In the genomic region with DNA sequence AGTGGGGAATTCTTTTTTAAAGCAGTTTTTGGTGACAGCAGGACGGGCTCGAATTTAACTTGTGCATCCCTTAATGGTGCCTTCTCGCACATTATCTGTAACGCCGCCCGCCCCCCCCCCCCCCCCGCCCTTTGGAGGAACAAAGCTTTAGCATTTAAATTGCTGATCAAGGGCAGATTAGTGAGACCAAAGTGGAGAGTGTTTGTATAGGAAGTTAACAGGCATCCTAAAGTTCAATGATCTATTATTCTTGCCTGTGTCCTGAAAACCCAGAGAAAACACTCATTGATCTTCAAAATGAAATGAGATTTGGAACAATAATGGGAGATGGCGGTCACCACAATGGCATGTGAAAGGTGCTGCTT, we compare ENCODE assay signal across 8 cellular contexts. TPM values are rescaled to one million over a fixed set of nuclear protein-coding genes. Genes with fewer than 3 reads are reported as not detected.
DNase-seq lines count a peak whose midpoint lies in the region; ATAC-seq, FAIRE-seq and TF ChIP-seq lines count a peak whose summit lies in the region.

No MANE protein-coding gene starts in this region.

- H3K4me1 ChIP-seq in ascending aorta, result peaks cover 6 to 14% of the 10 kb centered on the region in 2 donors
- peaks cover 3 to 43% (median 29%) of the 10 kb centered on the region in 4 donors for H3K4me1 ChIP-seq in liver (ENCODE audit: control insufficient read depth in 4 of 4, insufficient read depth in 4 of 4, low read length in 3 of 4)

- H3K9ac ChIP-seq in liver (ENCODE audit: low read depth in 1 of 2, low read length in 2 of 2), result peak overlapping the region; percentile 58 to 95

- peaks cover 7 to 16% of the 10 kb centered on the region in 2 donors for H3K36me3 Mint-ChIP-seq in activated T-cell treated with anti-CD3 and anti-CD28 coated beads, Interleukin-2, amount 50 U/mL, for 72 hours (ENCODE audit: insufficient read depth in 2 of 2)
- peaks cover 23% of the 10 kb centered on the region for H3K36me3 Mint-ChIP-seq in type B pancreatic cell

- peak overlapping the region; percentile 73 to 94 for H3K4me3 ChIP-seq in ascending aorta
- H3K4me3 ChIP-seq in liver (ENCODE audit: low read depth in 1 of 3, low read length in 3 of 3), result peak overlapping the region; percentile 72 to 87 (median 86)

- peak overlapping the region; percentile 80 to 95 for H3K4me3 Mint-ChIP-seq in activated T-cell treated with anti-CD3 and anti-CD28 coated beads, Interleukin-2, amount 50 U/mL, for 72 hours
- peak overlapping the region; percentile 96 for H3K4me3 Mint-ChIP-seq in type B pancreatic cell

- H3K27me3 ChIP-seq in ascending aorta, result no peaks in the 10 kb centered on the region
- no peaks in the 10 kb centered on the region for H3K27me3 ChIP-seq in liver (ENCODE audit: control insufficient read depth in 4 of 4, insufficient read depth in 4 of 4, low read length in 3 of 4)

- H3K27me3 Mint-ChIP-seq in activated T-cell treated with anti-CD3 and anti-CD28 coated beads, Interleukin-2, amount 50 U/mL, for 72 hours (ENCODE audit: low read depth), result peaks cover 33% of the 10 kb centered on the region
- no peaks in the 10 kb centered on the region for H3K27me3 Mint-ChIP-seq in type B pancreatic cell

- no peak for ATAC-seq in activated T-cell treated with anti-CD3 and anti-CD28 coated beads, Interleukin-2, amount 50 U/mL, for 72 hours (replicated peaks in 1 of 2)
- no peak for ATAC-seq in HG02610 (IDR thresholded peaks at IDR 0.05; ENCODE audit: unreplicated experiment)

- no peak for TF ChIP-seq CTCF in ascending aorta (IDR thresholded peaks at IDR 0.05)
- TF ChIP-seq CTCF in liver (IDR thresholded peaks at IDR 0.05; ENCODE audit: low read depth, low read length, missing input control), result no peak
- TF ChIP-seq CTCF in type B pancreatic cell (conservative IDR thresholded peaks at IDR 0.05), result no peak

- FAIRE-seq in HTR-8/SVneo (lab: Jason Lieb, UNC), result no peak

- H3K27ac Mint-ChIP-seq in activated T-cell treated with anti-CD3 and anti-CD28 coated beads, Interleukin-2, amount 50 U/mL, for 72 hours, result peak overlapping the region; percentile 96
- H3K27ac Mint-ChIP-seq in type B pancreatic cell, result peak overlapping the region; percentile 99

- H3K9me3 ChIP-seq in ascending aorta (no peaks in the 10 kb centered on the region), liver (ENCODE audit: control insufficient read depth in 4 of 4, low read length in 3 of 4) (no peaks in the 10 kb centered on the region)

- H3K27ac ChIP-seq in ascending aorta (peak overlapping the region; percentile 95 to 98), liver (ENCODE audit: low read depth in 1 of 2, low read length in 2 of 2) (peak overlapping the region; percentile 78 to 94)

- peaks cover 60% of the 10 kb centered on the region for H3K4me1 Mint-ChIP-seq in activated T-cell treated with anti-CD3 and anti-CD28 coated beads, Interleukin-2, amount 50 U/mL, for 72 hours (ENCODE audit: low read depth)
- H3K4me1 Mint-ChIP-seq in type B pancreatic cell (ENCODE audit: unreplicated experiment), result peaks cover 51% of the 10 kb centered on the region

- intact Hi-C loops in ascending aorta (cut with DNase I), result loop anchor here (1.0 to 10.0 kb wide), 5 partner anchors 166 to 626 kb away; a partner anchor contains a TSS
- intact Hi-C loops in posterior vena cava (cut with DNase I), result loop anchor here (10.0 kb wide), 1 partner anchor 624 kb away; no protein-coding TSS in a partner anchor

- no peaks in the 10 kb centered on the region for H3K36me3 ChIP-seq in ascending aorta
- H3K36me3 ChIP-seq in liver (ENCODE audit: control insufficient read depth in 4 of 4, insufficient read depth in 3 of 4, low read depth in 1 of 4, low read length in 3 of 4), result no peaks in the 10 kb centered on the region

- WGBS in liver, result 2% methylated on average over 8 of the region's 8 CpGs

- H3K9me3 Mint-ChIP-seq in activated T-cell treated with anti-CD3 and anti-CD28 coated beads, Interleukin-2, amount 50 U/mL, for 72 hours, result no peaks in the 10 kb centered on the region
- no peaks in the 10 kb centered on the region for H3K9me3 Mint-ChIP-seq in type B pancreatic cell

- no peak for DNase-seq in activated T-cell treated with anti-CD3 and anti-CD28 coated beads, Interleukin-2, amount 50 U/mL, for 72 hours
- no peak for DNase-seq in activated T-cell treated with anti-CD3 and anti-CD28 coated beads, Interleukin-2, amount 50 U/mL, for 1 hour
- DNase-seq in ascending aorta (ENCODE audit: low spot score in 2 of 2), result no peak
- DNase-seq in type B pancreatic cell (ENCODE audit: extremely low spot score, unreplicated experiment), result no peak
- DNase-seq in HTR-8/SVneo (ENCODE audit: insufficient read length, low spot score), result no peak
- no peak for DNase-seq in posterior vena cava (ENCODE audit: low spot score)

- TF ChIP-seq RAD21 in liver (IDR thresholded peaks at IDR 0.05), result no peak

TF ChIP-seq in liver, 16 proteins besides CTCF, POLR2A, EP300 and RAD21:
- TF ChIP-seq GABPA (IDR thresholded peaks at IDR 0.05 in 1 of 2, conservative IDR thresholded peaks at IDR 0.05 in 1 of 2) (no peak), EGR1 (IDR thresholded peaks at IDR 0.05; ENCODE audit: low read depth in 2 of 2) (no peak), JUND (IDR thresholded peaks at IDR 0.05) (no peak), NR2F2 (IDR thresholded peaks at IDR 0.05) (no peak), HNF4G (IDR thresholded peaks at IDR 0.05) (no peak), SP1 (IDR thresholded peaks at IDR 0.05) (no peak), HNF4A (conservative IDR thresholded peaks at IDR 0.05) (no peak)
- TF ChIP-seq, protein P1, sequence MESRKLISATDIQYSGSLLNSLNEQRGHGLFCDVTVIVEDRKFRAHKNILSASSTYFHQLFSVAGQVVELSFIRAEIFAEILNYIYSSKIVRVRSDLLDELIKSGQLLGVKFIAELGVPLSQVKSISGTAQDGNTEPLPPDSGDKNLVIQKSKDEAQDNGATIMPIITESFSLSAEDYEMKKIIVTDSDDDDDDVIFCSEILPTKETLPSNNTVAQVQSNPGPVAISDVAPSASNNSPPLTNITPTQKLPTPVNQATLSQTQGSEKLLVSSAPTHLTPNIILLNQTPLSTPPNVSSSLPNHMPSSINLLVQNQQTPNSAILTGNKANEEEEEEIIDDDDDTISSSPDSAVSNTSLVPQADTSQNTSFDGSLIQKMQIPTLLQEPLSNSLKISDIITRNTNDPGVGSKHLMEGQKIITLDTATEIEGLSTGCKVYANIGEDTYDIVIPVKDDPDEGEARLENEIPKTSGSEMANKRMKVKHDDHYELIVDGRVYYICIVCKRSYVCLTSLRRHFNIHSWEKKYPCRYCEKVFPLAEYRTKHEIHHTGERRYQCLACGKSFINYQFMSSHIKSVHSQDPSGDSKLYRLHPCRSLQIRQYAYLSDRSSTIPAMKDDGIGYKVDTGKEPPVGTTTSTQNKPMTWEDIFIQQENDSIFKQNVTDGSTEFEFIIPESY (IDR thresholded peaks at IDR 0.05), result no peak
- TF ChIP-seq, protein P2, sequence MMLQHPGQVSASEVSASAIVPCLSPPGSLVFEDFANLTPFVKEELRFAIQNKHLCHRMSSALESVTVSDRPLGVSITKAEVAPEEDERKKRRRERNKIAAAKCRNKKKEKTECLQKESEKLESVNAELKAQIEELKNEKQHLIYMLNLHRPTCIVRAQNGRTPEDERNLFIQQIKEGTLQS (IDR thresholded peaks at IDR 0.05), result no peak
- TF ChIP-seq, protein P3, sequence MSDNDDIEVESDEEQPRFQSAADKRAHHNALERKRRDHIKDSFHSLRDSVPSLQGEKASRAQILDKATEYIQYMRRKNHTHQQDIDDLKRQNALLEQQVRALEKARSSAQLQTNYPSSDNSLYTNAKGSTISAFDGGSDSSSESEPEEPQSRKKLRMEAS (IDR thresholded peaks at IDR 0.05), result no peak

RNA-seq across cellular contexts. Expression of a gene that starts 2.3 kb away (rescaled TPM):
- total RNA-seq in activated T-cell treated with anti-CD3 and anti-CD28 coated beads, Interleukin-2, amount 50 U/mL, for 72 hours, result 10 to 100 TPM; 28.9 to 31.8 TPM
- 9.9 TPM for total RNA-seq in ascending aorta
- 10 to 100 TPM; 17.5 to 23.2 TPM for total RNA-seq in liver
- 10 to 100 TPM; 16.8 to 18.1 TPM for polyA plus RNA-seq in liver
- total RNA-seq in type B pancreatic cell (ENCODE audit: low replicate concordance), result 114 and 132 TPM in 2 replicates
- total RNA-seq in posterior vena cava, result 10 to 100 TPM; 56.7 to 64.4 TPM
